11 cellular contexts compared by ENCODE assay signal in genomic region chr11:122192634-122193245, GRCh38.
DNase-seq lines count a peak whose midpoint lies in the region; ATAC-seq lines count a peak whose summit lies in the region.
"Had no signal": no experiment of that assay in that cellular context is flagged by ENCODE, and none has a peak within 500 bp of the region (broad histone marks: within the 10 kb centered on the region; RNA-seq: fewer than 3 reads in every experiment).

No MANE protein-coding gene starts in this region.

- peak; percentile 44 for ATAC-seq in HG03354 (IDR thresholded peaks at IDR 0.05; ENCODE audit: poor library complexity, severe bottlenecking, unreplicated experiment)
- ATAC-seq in HG03439 (IDR thresholded peaks at IDR 0.05; ENCODE audit: unreplicated experiment), result no peak
- ATAC-seq: K562, sciatic nerve had no signal

- DNase-seq in Daoy (ENCODE audit: low read depth), result peak; percentile 46
- DNase-seq in astrocyte of the hippocampus (ENCODE audit: low read depth, low spot score), result peak; percentile 62
- peak; percentile 16 for DNase-seq in kidney tubule cell (ENCODE audit: low spot score)
- no peak for DNase-seq in germinal center (ENCODE audit: low spot score)
- no peak for DNase-seq in NCI-H69 (lab: John Stamatoyannopoulos, UW)
- DNase-seq in DMS153 (lab: John Stamatoyannopoulos, UW), result no peak
- DNase-seq: GF-D8 had no signal

Comparison
In these comparisons a context has a peak if more than half of its experiments do, and no peak if none do; other contexts are left out.
1. DNase-seq: peak in Daoy (single experiment), astrocyte of the hippocampus (single experiment) and kidney tubule cell (single experiment); none in germinal center (single experiment), NCI-H69 (single experiment) and DMS153 (single experiment).